ENCODE assay signal across 2 cellular contexts in the genomic region with DNA sequence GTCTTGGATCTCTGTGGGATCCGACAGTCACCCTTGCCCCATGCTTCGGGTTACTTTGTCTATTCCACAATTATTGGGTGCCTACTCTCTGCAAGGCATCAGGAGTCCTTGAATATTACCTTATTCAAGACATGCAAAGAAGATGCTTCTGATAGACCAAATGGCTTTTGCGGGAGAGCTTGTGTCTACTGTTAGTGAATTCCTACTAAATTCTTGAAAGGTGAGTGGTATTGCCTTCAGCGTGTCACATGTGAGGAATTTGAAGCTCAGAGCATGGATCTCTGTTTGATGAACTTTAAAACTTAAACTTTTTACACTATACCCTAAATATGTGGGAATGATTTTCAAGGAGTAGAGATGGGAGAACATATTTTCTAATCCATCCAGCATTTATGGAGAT.
TF ChIP-seq lines count a peak whose summit lies in the region.

No MANE protein-coding gene starts in this region.

TF ChIP-seq in SK-N-SH, 30 proteins besides CTCF, POLR2A, EP300 and RAD21:
- TF ChIP-seq SIN3A (IDR thresholded peaks at IDR 0.05; ENCODE audit: borderline replicate concordance, low read depth, low read length) (no peak), ELF1 (IDR thresholded peaks at IDR 0.05) (no peak), TCF12 (IDR thresholded peaks at IDR 0.05) (0 out of 2 replicates have a peak, but pooled peaks have one; percentile 18), EZH2phosphoT487 (IDR thresholded peaks at IDR 0.05; ENCODE audit: borderline replicate concordance, low read depth) (no peak), FOSL2 (IDR thresholded peaks at IDR 0.05; ENCODE audit: borderline replicate concordance, low read depth) (peak; percentile 36; the same call in 1 of the 2 replicates), TEAD4 (IDR thresholded peaks at IDR 0.05; ENCODE audit: borderline replicate concordance, insufficient read depth) (peak; percentile 52; the same call in 1 of the 2 replicates), YY1 (IDR thresholded peaks at IDR 0.05; ENCODE audit: low read depth) (no peak), CHD2 (IDR thresholded peaks at IDR 0.05; ENCODE audit: low read length, partially characterized antibody) (no peak), JUND (IDR thresholded peaks at IDR 0.05) (peak; percentile 41; the same call in 1 of the 2 replicates), MEF2A (IDR thresholded peaks at IDR 0.05; ENCODE audit: borderline replicate concordance, low read depth) (no peak)
- TF ChIP-seq, protein P1, sequence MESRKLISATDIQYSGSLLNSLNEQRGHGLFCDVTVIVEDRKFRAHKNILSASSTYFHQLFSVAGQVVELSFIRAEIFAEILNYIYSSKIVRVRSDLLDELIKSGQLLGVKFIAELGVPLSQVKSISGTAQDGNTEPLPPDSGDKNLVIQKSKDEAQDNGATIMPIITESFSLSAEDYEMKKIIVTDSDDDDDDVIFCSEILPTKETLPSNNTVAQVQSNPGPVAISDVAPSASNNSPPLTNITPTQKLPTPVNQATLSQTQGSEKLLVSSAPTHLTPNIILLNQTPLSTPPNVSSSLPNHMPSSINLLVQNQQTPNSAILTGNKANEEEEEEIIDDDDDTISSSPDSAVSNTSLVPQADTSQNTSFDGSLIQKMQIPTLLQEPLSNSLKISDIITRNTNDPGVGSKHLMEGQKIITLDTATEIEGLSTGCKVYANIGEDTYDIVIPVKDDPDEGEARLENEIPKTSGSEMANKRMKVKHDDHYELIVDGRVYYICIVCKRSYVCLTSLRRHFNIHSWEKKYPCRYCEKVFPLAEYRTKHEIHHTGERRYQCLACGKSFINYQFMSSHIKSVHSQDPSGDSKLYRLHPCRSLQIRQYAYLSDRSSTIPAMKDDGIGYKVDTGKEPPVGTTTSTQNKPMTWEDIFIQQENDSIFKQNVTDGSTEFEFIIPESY (IDR thresholded peaks at IDR 0.05; ENCODE audit: borderline replicate concordance, low read depth) = no peak
- TF ChIP-seq, protein P2, sequence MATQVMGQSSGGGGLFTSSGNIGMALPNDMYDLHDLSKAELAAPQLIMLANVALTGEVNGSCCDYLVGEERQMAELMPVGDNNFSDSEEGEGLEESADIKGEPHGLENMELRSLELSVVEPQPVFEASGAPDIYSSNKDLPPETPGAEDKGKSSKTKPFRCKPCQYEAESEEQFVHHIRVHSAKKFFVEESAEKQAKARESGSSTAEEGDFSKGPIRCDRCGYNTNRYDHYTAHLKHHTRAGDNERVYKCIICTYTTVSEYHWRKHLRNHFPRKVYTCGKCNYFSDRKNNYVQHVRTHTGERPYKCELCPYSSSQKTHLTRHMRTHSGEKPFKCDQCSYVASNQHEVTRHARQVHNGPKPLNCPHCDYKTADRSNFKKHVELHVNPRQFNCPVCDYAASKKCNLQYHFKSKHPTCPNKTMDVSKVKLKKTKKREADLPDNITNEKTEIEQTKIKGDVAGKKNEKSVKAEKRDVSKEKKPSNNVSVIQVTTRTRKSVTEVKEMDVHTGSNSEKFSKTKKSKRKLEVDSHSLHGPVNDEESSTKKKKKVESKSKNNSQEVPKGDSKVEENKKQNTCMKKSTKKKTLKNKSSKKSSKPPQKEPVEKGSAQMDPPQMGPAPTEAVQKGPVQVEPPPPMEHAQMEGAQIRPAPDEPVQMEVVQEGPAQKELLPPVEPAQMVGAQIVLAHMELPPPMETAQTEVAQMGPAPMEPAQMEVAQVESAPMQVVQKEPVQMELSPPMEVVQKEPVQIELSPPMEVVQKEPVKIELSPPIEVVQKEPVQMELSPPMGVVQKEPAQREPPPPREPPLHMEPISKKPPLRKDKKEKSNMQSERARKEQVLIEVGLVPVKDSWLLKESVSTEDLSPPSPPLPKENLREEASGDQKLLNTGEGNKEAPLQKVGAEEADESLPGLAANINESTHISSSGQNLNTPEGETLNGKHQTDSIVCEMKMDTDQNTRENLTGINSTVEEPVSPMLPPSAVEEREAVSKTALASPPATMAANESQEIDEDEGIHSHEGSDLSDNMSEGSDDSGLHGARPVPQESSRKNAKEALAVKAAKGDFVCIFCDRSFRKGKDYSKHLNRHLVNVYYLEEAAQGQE (IDR thresholded peaks at IDR 0.05; ENCODE audit: low read depth, low read length) = no peak
- TF ChIP-seq, protein P3, sequence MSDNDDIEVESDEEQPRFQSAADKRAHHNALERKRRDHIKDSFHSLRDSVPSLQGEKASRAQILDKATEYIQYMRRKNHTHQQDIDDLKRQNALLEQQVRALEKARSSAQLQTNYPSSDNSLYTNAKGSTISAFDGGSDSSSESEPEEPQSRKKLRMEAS (IDR thresholded peaks at IDR 0.05; ENCODE audit: low read depth) = 0 out of 2 replicates have a peak, but pooled peaks have one; percentile 34
- TF ChIP-seq, protein P4, sequence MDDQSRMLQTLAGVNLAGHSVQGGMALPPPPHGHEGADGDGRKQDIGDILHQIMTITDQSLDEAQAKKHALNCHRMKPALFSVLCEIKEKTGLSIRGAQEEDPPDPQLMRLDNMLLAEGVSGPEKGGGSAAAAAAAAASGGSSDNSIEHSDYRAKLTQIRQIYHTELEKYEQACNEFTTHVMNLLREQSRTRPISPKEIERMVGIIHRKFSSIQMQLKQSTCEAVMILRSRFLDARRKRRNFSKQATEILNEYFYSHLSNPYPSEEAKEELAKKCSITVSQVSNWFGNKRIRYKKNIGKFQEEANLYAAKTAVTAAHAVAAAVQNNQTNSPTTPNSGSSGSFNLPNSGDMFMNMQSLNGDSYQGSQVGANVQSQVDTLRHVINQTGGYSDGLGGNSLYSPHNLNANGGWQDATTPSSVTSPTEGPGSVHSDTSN (IDR thresholded peaks at IDR 0.05) = no peak
- TF ChIP-seq, protein P5, sequence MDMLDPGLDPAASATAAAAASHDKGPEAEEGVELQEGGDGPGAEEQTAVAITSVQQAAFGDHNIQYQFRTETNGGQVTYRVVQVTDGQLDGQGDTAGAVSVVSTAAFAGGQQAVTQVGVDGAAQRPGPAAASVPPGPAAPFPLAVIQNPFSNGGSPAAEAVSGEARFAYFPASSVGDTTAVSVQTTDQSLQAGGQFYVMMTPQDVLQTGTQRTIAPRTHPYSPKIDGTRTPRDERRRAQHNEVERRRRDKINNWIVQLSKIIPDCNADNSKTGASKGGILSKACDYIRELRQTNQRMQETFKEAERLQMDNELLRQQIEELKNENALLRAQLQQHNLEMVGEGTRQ (IDR thresholded peaks at IDR 0.05; ENCODE audit: borderline replicate concordance, low read depth, low read length) = no peak
TF ChIP-seq in SK-N-SH: peak in this region for 5.

TF ChIP-seq in SK-N-SH treated with all-trans-retinoic acid at 6 μM for 48 hours, 23 proteins besides CTCF, POLR2A, EP300 and RAD21:
- TF ChIP-seq TOX (CRISPR knock-in tag; IDR thresholded peaks at IDR 0.05; ENCODE audit: borderline replicate concordance) = no peak
- TF ChIP-seq, protein P6, sequence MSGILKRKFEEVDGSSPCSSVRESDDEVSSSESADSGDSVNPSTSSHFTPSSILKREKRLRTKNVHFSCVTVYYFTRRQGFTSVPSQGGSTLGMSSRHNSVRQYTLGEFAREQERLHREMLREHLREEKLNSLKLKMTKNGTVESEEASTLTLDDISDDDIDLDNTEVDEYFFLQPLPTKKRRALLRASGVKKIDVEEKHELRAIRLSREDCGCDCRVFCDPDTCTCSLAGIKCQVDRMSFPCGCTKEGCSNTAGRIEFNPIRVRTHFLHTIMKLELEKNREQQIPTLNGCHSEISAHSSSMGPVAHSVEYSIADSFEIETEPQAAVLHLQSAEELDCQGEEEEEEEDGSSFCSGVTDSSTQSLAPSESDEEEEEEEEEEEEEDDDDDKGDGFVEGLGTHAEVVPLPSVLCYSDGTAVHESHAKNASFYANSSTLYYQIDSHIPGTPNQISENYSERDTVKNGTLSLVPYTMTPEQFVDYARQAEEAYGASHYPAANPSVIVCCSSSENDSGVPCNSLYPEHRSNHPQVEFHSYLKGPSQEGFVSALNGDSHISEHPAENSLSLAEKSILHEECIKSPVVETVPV (CRISPR knock-in tag; IDR thresholded peaks at IDR 0.05) = no peak
- no peak for TF ChIP-seq ZNF70 (CRISPR knock-in tag; IDR thresholded peaks at IDR 0.05)
- TF ChIP-seq ZNF565 (CRISPR knock-in tag; conservative IDR thresholded peaks at IDR 0.05; ENCODE audit: low read depth) = no peak
